Comparison of ENCODE assay signal across 11 cellular contexts in genomic region chr12:111467092-111467861, GRCh38.
DNase-seq lines count a peak whose midpoint lies in the region; ATAC-seq and TF ChIP-seq lines count a peak whose summit lies in the region.
"Had no signal": no experiment of that assay in that cellular context is flagged by ENCODE, and none has a peak within 500 bp of the region (broad histone marks: within the 10 kb centered on the region; RNA-seq: fewer than 3 reads in every experiment).

No MANE protein-coding gene starts in this region.

- peak; percentile 56 for DNase-seq in HFFc6
- peak; percentile 29 for DNase-seq in SK-MEL-5 (ENCODE audit: low read depth, low spot score)
- DNase-seq in fibroblast of pulmonary artery (ENCODE audit: low read depth) = peak; percentile 32
- peak; percentile 40 for DNase-seq in stromal cell of bone marrow (ENCODE audit: low read depth)
- no peak for DNase-seq in naive thymus-derived CD8-positive, alpha-beta T cell
- DNase-seq in activated CD4-positive, alpha-beta T cell treated with anti-CD3 and anti-CD28 coated beads, Interleukin-2, amount 10 ng/mL, durations not matched to agents 24 days and 14 days = no peak
- no peak for DNase-seq in ACHN
- DNase-seq: activated T-cell treated with anti-CD3 and anti-CD28 coated beads, Interleukin-2, amount 50 U/mL, for 48 hours; Right ventricle myocardium superior; thyroid gland had no signal

- H3K4me3 Mint-ChIP-seq in HFFc6 = peak overlapping the region; percentile 65
- H3K4me3 Mint-ChIP-seq in naive thymus-derived CD8-positive, alpha-beta T cell = no peak overlapping the region
- no peak overlapping the region for H3K4me3 Mint-ChIP-seq in activated CD4-positive, alpha-beta T cell treated with anti-CD3 and anti-CD28 coated beads, Interleukin-2, amount 10 ng/mL, durations not matched to agents 24 days and 14 days

- H3K27me3 Mint-ChIP-seq in HFFc6 (ENCODE audit: insufficient read depth) = peaks cover 6% of the 10 kb centered on the region
- no peaks in the 10 kb centered on the region for H3K27me3 Mint-ChIP-seq in naive thymus-derived CD8-positive, alpha-beta T cell
- H3K27me3 Mint-ChIP-seq in activated CD4-positive, alpha-beta T cell treated with anti-CD3 and anti-CD28 coated beads, Interleukin-2, amount 10 ng/mL, durations not matched to agents 24 days and 14 days = no peaks in the 10 kb centered on the region

- intact Hi-C loops in activated CD4-positive, alpha-beta T cell treated with anti-CD3 and anti-CD28 coated beads, Interleukin-2, amount 10 ng/mL, durations not matched to agents 24 days and 14 days (cut with micrococcal nuclease) = no loop called here

- in situ Hi-C loops in SK-MEL-5 (cut with HindIII; ENCODE audit: low pct_unique_long_range_greater_than_20kb, low sequenced_read_pairs) (no loop called here), ACHN (cut with HindIII; ENCODE audit: low pct_ligation_motif_present, low pct_unique_long_range_greater_than_20kb, low sequenced_read_pairs) (no loop called here)

- H3K27ac Mint-ChIP-seq in HFFc6 = peak overlapping the region; percentile 94
- H3K27ac Mint-ChIP-seq in naive thymus-derived CD8-positive, alpha-beta T cell = peak overlapping the region in 1 of 10 donors; percentile 3
- H3K27ac Mint-ChIP-seq in activated CD4-positive, alpha-beta T cell treated with anti-CD3 and anti-CD28 coated beads, Interleukin-2, amount 10 ng/mL, durations not matched to agents 24 days and 14 days = no peak overlapping the region

- no peaks in the 10 kb centered on the region for H3K9me3 Mint-ChIP-seq in HFFc6
- no peaks in the 10 kb centered on the region for H3K9me3 Mint-ChIP-seq in naive thymus-derived CD8-positive, alpha-beta T cell
- H3K9me3 Mint-ChIP-seq in activated CD4-positive, alpha-beta T cell treated with anti-CD3 and anti-CD28 coated beads, Interleukin-2, amount 10 ng/mL, durations not matched to agents 24 days and 14 days = no peaks in the 10 kb centered on the region

- TF ChIP-seq CTCF in HFFc6 (IDR thresholded peaks at IDR 0.05) (no peak), fibroblast of pulmonary artery (IDR thresholded peaks at IDR 0.05; ENCODE audit: low read length, missing control alignments) (no peak)

- no peak overlapping the region for H3K4me3 ChIP-seq in fibroblast of pulmonary artery (replicated peaks; ENCODE audit: low read depth, low read length)
- H3K4me3 ChIP-seq: thyroid gland had no signal

- peaks cover 79% of the 10 kb centered on the region for H3K4me1 Mint-ChIP-seq in HFFc6 (ENCODE audit: low read depth)
- peaks cover 0 to 7% (median 2%) of the 10 kb centered on the region in 4 donors for H3K4me1 Mint-ChIP-seq in naive thymus-derived CD8-positive, alpha-beta T cell
- peaks cover 4% of the 10 kb centered on the region for H3K4me1 Mint-ChIP-seq in activated CD4-positive, alpha-beta T cell treated with anti-CD3 and anti-CD28 coated beads, Interleukin-2, amount 10 ng/mL, durations not matched to agents 24 days and 14 days

- no peak for ATAC-seq in HG02759 (IDR thresholded peaks at IDR 0.05; ENCODE audit: unreplicated experiment)
- ATAC-seq in naive thymus-derived CD8-positive, alpha-beta T cell = no peak

- POLR2A ChIA-PET in naive thymus-derived CD8-positive, alpha-beta T cell (lab: Charles Lee) = interaction anchor here (0.6 kb wide), 2 partner anchors 90 to 1136 kb away, joined by 3 to 4 read pairs; no protein-coding TSS in a partner anchor

- H3K36me3 Mint-ChIP-seq in HFFc6 (ENCODE audit: low read depth) = peaks cover 28% of the 10 kb centered on the region; the same call in 1 of the 2 replicates
- H3K36me3 Mint-ChIP-seq in naive thymus-derived CD8-positive, alpha-beta T cell = peaks cover 6 to 69% (median 12%) of the 10 kb centered on the region in 3 donors
- peaks cover 19% of the 10 kb centered on the region for H3K36me3 Mint-ChIP-seq in activated CD4-positive, alpha-beta T cell treated with anti-CD3 and anti-CD28 coated beads, Interleukin-2, amount 10 ng/mL, durations not matched to agents 24 days and 14 days (ENCODE audit: low read depth)

Comparison
In these comparisons a context has a peak if more than half of its experiments do, and no peak if none do; other contexts are left out.
1. DNase-seq: peak in HFFc6 (single experiment), SK-MEL-5 (single experiment), fibroblast of pulmonary artery (single experiment) and stromal cell of bone marrow (single experiment); none in naive thymus-derived CD8-positive, alpha-beta T cell (0 of 10), activated CD4-positive, alpha-beta T cell treated with anti-CD3 and anti-CD28 coated beads, Interleukin-2, amount 10 ng/mL, durations not matched to agents 24 days and 14 days (single experiment) and ACHN (single experiment).